11 cellular contexts compared by ENCODE assay signal in the genomic region with DNA sequence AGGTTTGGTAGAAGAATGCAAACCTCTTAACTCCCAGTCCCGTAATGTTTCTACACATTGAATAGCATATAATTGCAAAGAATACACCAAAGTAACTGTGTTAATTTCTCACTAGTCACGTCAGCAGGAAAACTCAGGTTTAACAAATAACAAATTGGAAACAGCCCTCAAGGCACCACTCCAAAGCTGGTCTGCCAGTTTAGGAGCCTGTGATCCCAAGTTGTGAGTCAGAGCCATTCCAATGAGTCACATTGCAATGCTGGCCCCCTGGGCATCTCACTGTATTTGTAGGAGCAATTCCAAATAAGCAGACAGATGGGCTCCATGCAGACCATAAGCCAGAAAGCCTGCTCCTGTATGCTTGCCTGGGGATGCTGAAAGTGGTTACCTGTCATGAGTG.
DNase-seq lines count a peak whose midpoint lies in the region; ATAC-seq and TF ChIP-seq lines count a peak whose summit lies in the region.
"Had no signal": no experiment of that assay in that cellular context is flagged by ENCODE, and none has a peak within 500 bp of the region (broad histone marks: within the 10 kb centered on the region; RNA-seq: fewer than 3 reads in every experiment).

No MANE protein-coding gene starts in this region.

- H3K9ac ChIP-seq in GM23248 (no peak overlapping the region), smooth muscle cell (ENCODE audit: low read depth) (no peak overlapping the region)

- peak overlapping the region; percentile 46 for H3K4me2 ChIP-seq in GM23248 (ENCODE audit: unreplicated experiment)
- peak overlapping the region; percentile 6 for H3K4me2 ChIP-seq in smooth muscle cell

- H3K4me3 ChIP-seq in GM23248 (no peak overlapping the region), fibroblast of villous mesenchyme (ENCODE audit: low read depth, low read length) (no peak overlapping the region), smooth muscle cell (no peak overlapping the region)
- H3K4me3 ChIP-seq: mucosa of descending colon had no signal

- H3K27ac ChIP-seq in GM23248: no peak overlapping the region
- peak overlapping the region; percentile 58 for H3K27ac ChIP-seq in smooth muscle cell (ENCODE audit: low read depth)

- TF ChIP-seq CTCF in fibroblast of villous mesenchyme (IDR thresholded peaks at IDR 0.05; ENCODE audit: insufficient read depth, low read depth, low read length): no peak
- no peak for TF ChIP-seq CTCF in smooth muscle cell (IDR thresholded peaks at IDR 0.05; ENCODE audit: borderline replicate concordance, insufficient read depth, poor library complexity, severe bottlenecking)

- no peaks in the 10 kb centered on the region for H3K79me2 ChIP-seq in GM23248 (ENCODE audit: insufficient read depth)
- H3K79me2 ChIP-seq in smooth muscle cell (ENCODE audit: low read depth): no peaks in the 10 kb centered on the region

- in situ Hi-C loops in GM23248 (cut with MboI): no loop called here
- in situ Hi-C loops in SK-MEL-5 (cut with HindIII; ENCODE audit: low pct_unique_long_range_greater_than_20kb, low sequenced_read_pairs): no loop called here

- H3K36me3 ChIP-seq in GM23248 (ENCODE audit: low read depth) (no peaks in the 10 kb centered on the region), smooth muscle cell (ENCODE audit: low read depth) (no peaks in the 10 kb centered on the region)

- H3K27me3 ChIP-seq in GM23248 (replicated peaks; ENCODE audit: insufficient read depth) (no peaks in the 10 kb centered on the region), smooth muscle cell (ENCODE audit: low read depth) (no peaks in the 10 kb centered on the region)

- H2AFZ ChIP-seq in GM23248 (no peak overlapping the region), smooth muscle cell (ENCODE audit: low read depth) (no peak overlapping the region)

- 0% methylated on average over 2 of the region's 2 CpGs for WGBS in GM23248 (ENCODE audit: low coverage in 1 of 2, low lambda C conversion rate in 2 of 2, missing lambda C conversion rate in 2 of 2), 2 experiments
- 7% methylated on average over 2 of the region's 2 CpGs for WGBS in smooth muscle cell (ENCODE audit: low lambda C conversion rate)

- H3F3A ChIP-seq in GM23248 (ENCODE audit: insufficient read depth) (peaks cover 20% of the 10 kb centered on the region), smooth muscle cell (ENCODE audit: low read depth) (no peaks in the 10 kb centered on the region)

- H3K9me3 ChIP-seq in GM23248 (ENCODE audit: low read depth) (no peaks in the 10 kb centered on the region), smooth muscle cell (replicated peaks; ENCODE audit: low read depth) (no peaks in the 10 kb centered on the region)
- H3K9me3 ChIP-seq: mucosa of descending colon had no signal

- DNase-seq in GM23248 (peak; percentile 93), SK-MEL-5 (ENCODE audit: low read depth, low spot score) (peak; percentile 8), fibroblast of villous mesenchyme (ENCODE audit: low read depth) (peak; percentile 19), smooth muscle cell (lab: John Stamatoyannopoulos, UW; ENCODE audit: unreplicated experiment) (peak; percentile 0), DMS79 treated with DMSO at 0.1 percent for 48 hours (lab: John Stamatoyannopoulos, UW) (no peak)
- DNase-seq: activated CD4-positive, alpha-beta T cell treated with anti-CD3 and anti-CD28 coated beads for 4 hours; erythroblast; mucosa of descending colon had no signal

- no peaks in the 10 kb centered on the region for H3K9me2 ChIP-seq in GM23248 (ENCODE audit: insufficient read depth)

- no peak for ATAC-seq in GM21390 (IDR thresholded peaks at IDR 0.05; ENCODE audit: unreplicated experiment)
- no peak for ATAC-seq in HG03469 (IDR thresholded peaks at IDR 0.05; ENCODE audit: unreplicated experiment)
- ATAC-seq: mucosa of descending colon, Panc1 had no signal

- H3K4me1 ChIP-seq in GM23248 (ENCODE audit: insufficient read depth) (peaks cover 25% of the 10 kb centered on the region), smooth muscle cell (ENCODE audit: low read depth) (no peaks in the 10 kb centered on the region)

- H4K20me1 ChIP-seq in GM23248 (ENCODE audit: insufficient read depth): no peaks in the 10 kb centered on the region
- no peaks in the 10 kb centered on the region for H4K20me1 ChIP-seq in smooth muscle cell (ENCODE audit: low read depth)
